8 cellular contexts compared by ENCODE assay signal in genomic region chr12:26651566-26652188, GRCh38.
DNase-seq lines count a peak whose midpoint lies in the region; ATAC-seq and TF ChIP-seq lines count a peak whose summit lies in the region.

No MANE protein-coding gene starts in this region.

- H3K4me3 Mint-ChIP-seq in activated CD4-positive, alpha-beta memory T cell treated with anti-CD3 and anti-CD28 coated beads for 36 hours: no peak overlapping the region
- no peak overlapping the region for H3K4me3 Mint-ChIP-seq in nephron progenitor cell

- POLR2A ChIA-PET in activated CD4-positive, alpha-beta memory T cell treated with anti-CD3 and anti-CD28 coated beads for 36 hours (lab: Charles Lee): no interaction called here

- CTCF ChIA-PET in activated CD4-positive, alpha-beta memory T cell treated with anti-CD3 and anti-CD28 coated beads for 36 hours (lab: Charles Lee): interaction anchor here (0.5 to 2.2 kb wide), 15 partner anchors 8 to 1217 kb away, joined by 3 to 12 read pairs (median 4); partner anchors contain the start of gene ITPR2

- no peaks in the 10 kb centered on the region for H3K79me2 ChIP-seq in GM23248 (ENCODE audit: insufficient read depth)

- H3K9me2 ChIP-seq in GM23248 (ENCODE audit: insufficient read depth): no peaks in the 10 kb centered on the region

- no peaks in the 10 kb centered on the region for H3K27me3 Mint-ChIP-seq in activated CD4-positive, alpha-beta memory T cell treated with anti-CD3 and anti-CD28 coated beads for 36 hours
- peaks cover 5% of the 10 kb centered on the region for H3K27me3 Mint-ChIP-seq in nephron progenitor cell (ENCODE audit: low read depth, poor library complexity)

- ATAC-seq in HG02610 (IDR thresholded peaks at IDR 0.05; ENCODE audit: unreplicated experiment): no peak
- no peak for ATAC-seq in HG02973 (IDR thresholded peaks at IDR 0.05; ENCODE audit: unreplicated experiment)

- H3K27ac ChIP-seq in C4-2B (no peak overlapping the region), GM23248 (no peak overlapping the region)

- H3K4me1 ChIP-seq in GM23248 (ENCODE audit: insufficient read depth): peaks cover 22% of the 10 kb centered on the region

- in situ Hi-C loops in GM23248 (cut with MboI): loop anchor here (10.0 kb wide), 1 partner anchor 537 kb away; no protein-coding TSS in a partner anchor

- H3K4me3 ChIP-seq in GM23248 (no peak overlapping the region), fibroblast of pulmonary artery (replicated peaks; ENCODE audit: low read depth, low read length) (no peak overlapping the region)

- TF ChIP-seq CTCF in C4-2B (conservative IDR thresholded peaks at IDR 0.05) (peak; percentile 88), fibroblast of pulmonary artery (IDR thresholded peaks at IDR 0.05; ENCODE audit: low read length, missing control alignments) (peak; percentile 80), nephron progenitor cell (IDR thresholded peaks at IDR 0.05) (peak; percentile 73)

- intact Hi-C loops in activated CD4-positive, alpha-beta memory T cell treated with anti-CD3 and anti-CD28 coated beads for 36 hours (cut with micrococcal nuclease): loop anchor here (1.0 kb wide), 1 partner anchor 554 kb away; no protein-coding TSS in a partner anchor

- no peak overlapping the region for H2AFZ ChIP-seq in GM23248

- H3K4me2 ChIP-seq in GM23248 (ENCODE audit: unreplicated experiment): no peak overlapping the region

- no peaks in the 10 kb centered on the region for H3K4me1 Mint-ChIP-seq in activated CD4-positive, alpha-beta memory T cell treated with anti-CD3 and anti-CD28 coated beads for 36 hours (ENCODE audit: low read depth)
- no peaks in the 10 kb centered on the region for H3K4me1 Mint-ChIP-seq in nephron progenitor cell

- DNase-seq in GM23248 (peak; percentile 77), NCI-H2196 treated with DMSO at 0.1 percent for 48 hours (lab: John Stamatoyannopoulos, UW; ENCODE audit: unreplicated experiment) (peak; percentile 73), fibroblast of pulmonary artery (ENCODE audit: low read depth) (peak; percentile 84), nephron progenitor cell (peak; percentile 62)
- DNase-seq in activated CD4-positive, alpha-beta memory T cell treated with anti-CD3 and anti-CD28 coated beads for 36 hours: peak; percentile 50

- no peak overlapping the region for H3K9ac ChIP-seq in GM23248

- H3K9me3 Mint-ChIP-seq in activated CD4-positive, alpha-beta memory T cell treated with anti-CD3 and anti-CD28 coated beads for 36 hours: peaks cover 9% of the 10 kb centered on the region
- peaks cover 15% of the 10 kb centered on the region for H3K9me3 Mint-ChIP-seq in nephron progenitor cell

- no peak overlapping the region for H3K27ac Mint-ChIP-seq in activated CD4-positive, alpha-beta memory T cell treated with anti-CD3 and anti-CD28 coated beads for 36 hours
- no peak overlapping the region for H3K27ac Mint-ChIP-seq in nephron progenitor cell

- no peaks in the 10 kb centered on the region for H4K20me1 ChIP-seq in GM23248 (ENCODE audit: insufficient read depth)

- H3F3A ChIP-seq in GM23248 (ENCODE audit: insufficient read depth): peaks cover 13% of the 10 kb centered on the region

- peaks cover 57% of the 10 kb centered on the region for H3K36me3 Mint-ChIP-seq in activated CD4-positive, alpha-beta memory T cell treated with anti-CD3 and anti-CD28 coated beads for 36 hours
- H3K36me3 Mint-ChIP-seq in nephron progenitor cell (ENCODE audit: low read depth): peaks cover 27% of the 10 kb centered on the region

- no peaks in the 10 kb centered on the region for H3K9me3 ChIP-seq in GM23248 (ENCODE audit: low read depth)

- H3K36me3 ChIP-seq in GM23248 (ENCODE audit: low read depth): no peaks in the 10 kb centered on the region

- WGBS in GM23248 (ENCODE audit: low coverage in 1 of 2, low lambda C conversion rate in 2 of 2, missing lambda C conversion rate in 2 of 2), 2 experiments: 15 to 17% methylated on average over 7 of the region's 7 CpGs

- H3K27me3 ChIP-seq in GM23248 (replicated peaks; ENCODE audit: insufficient read depth): no peaks in the 10 kb centered on the region
